Comparison of ENCODE assay signal across 8 cellular contexts in the genomic region with DNA sequence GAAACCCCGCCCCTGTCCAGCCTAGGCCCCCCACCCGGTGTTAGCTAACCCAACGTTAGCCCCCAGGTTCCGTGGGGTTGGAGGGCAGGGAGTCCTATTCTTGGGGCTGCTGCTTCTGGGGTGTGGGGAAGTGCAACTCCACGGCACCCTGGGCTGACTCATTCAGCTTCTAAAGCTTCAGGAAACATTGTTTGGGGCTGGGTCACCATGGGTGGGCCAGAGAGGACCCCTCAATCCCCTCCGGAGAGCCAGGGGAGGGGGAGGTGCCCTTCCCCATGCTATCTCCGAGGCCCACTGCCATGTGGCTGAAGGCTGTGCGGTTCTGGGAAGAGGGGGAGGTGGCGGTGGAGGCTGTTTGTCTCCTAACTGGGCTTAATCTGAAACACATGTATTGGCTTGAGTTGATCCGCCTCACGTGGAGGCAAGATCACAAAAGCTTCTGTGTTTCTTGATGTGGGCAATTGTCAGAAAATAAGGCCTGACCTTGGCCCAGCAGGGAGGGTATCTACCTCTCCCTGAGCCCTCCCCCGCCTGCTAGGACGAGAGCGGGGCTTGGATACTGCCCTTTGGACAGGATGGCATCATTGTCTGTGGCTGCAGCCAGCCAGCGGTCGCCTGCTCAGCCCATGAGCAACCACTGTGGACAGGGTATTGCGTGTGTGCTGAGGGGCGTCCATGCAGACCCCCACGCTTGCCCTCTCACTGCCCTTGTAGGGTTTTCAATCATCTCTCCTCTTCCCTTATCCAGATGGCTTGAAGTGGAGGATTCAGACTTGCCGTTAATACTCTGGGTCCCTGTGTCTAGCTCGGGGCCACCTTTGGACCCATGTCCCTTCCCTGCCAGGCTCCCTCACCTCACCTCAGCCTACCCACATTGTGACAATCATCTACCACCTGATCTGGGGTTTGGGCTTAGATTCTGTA. TPM values are rescaled to one million over a fixed set of nuclear protein-coding genes. Genes with fewer than 3 reads are reported as not detected.
DNase-seq lines count a peak whose midpoint lies in the region; ATAC-seq and TF ChIP-seq lines count a peak whose summit lies in the region.

No MANE protein-coding gene starts in this region.

- CTCF ChIA-PET in activated CD4-positive, alpha-beta memory T cell treated with anti-CD3 and anti-CD28 coated beads, Interleukin-2, amount 10 ng/mL, durations not matched to agents 7 days and 5 days (lab: Charles Lee): interaction anchor here (0.6 to 5.8 kb wide), 5 partner anchors 11 to 515 kb away, joined by 3 to 44 read pairs (median 3); no protein-coding TSS in a partner anchor
- CTCF ChIA-PET in activated CD4-positive, alpha-beta memory T cell treated with anti-CD3 and anti-CD28 coated beads for 36 hours (lab: Charles Lee): interaction anchor here (1.8 kb wide), 1 partner anchor 43 kb away, joined by 7 read pairs; no protein-coding TSS in a partner anchor

- no peaks in the 10 kb centered on the region for H3K9me3 Mint-ChIP-seq in activated CD4-positive, alpha-beta memory T cell treated with anti-CD3 and anti-CD28 coated beads, Interleukin-2, amount 10 ng/mL, durations not matched to agents 7 days and 5 days
- H3K9me3 Mint-ChIP-seq in activated CD4-positive, alpha-beta memory T cell treated with anti-CD3 and anti-CD28 coated beads for 36 hours: no peaks in the 10 kb centered on the region
- no peaks in the 10 kb centered on the region for H3K9me3 Mint-ChIP-seq in activated T-cell treated with anti-CD3 and anti-CD28 coated beads, Interleukin-2, amount 50 U/mL, for 72 hours

- no peak for DNase-seq in activated CD4-positive, alpha-beta memory T cell treated with anti-CD3 and anti-CD28 coated beads, Interleukin-2, amount 10 ng/mL, durations not matched to agents 7 days and 5 days
- DNase-seq in activated CD4-positive, alpha-beta memory T cell treated with anti-CD3 and anti-CD28 coated beads for 36 hours: no peak
- DNase-seq in activated T-cell treated with anti-CD3 and anti-CD28 coated beads, Interleukin-2, amount 50 U/mL, for 72 hours: no peak
- peak in 3 of 5 donors; percentile 52 to 77 (median 64) for DNase-seq in heart left ventricle
- DNase-seq in skeletal muscle cell (ENCODE audit: low read depth): peak; percentile 52
- no peak for DNase-seq in mesendoderm
- DNase-seq in DMS114 treated with DMSO at 0.1 percent for 48 hours (lab: John Stamatoyannopoulos, UW; ENCODE audit: unreplicated experiment): no peak
- DNase-seq in occipital lobe (lab: John Stamatoyannopoulos, UW): no peak

- peaks cover 31% of the 10 kb centered on the region for H3K4me1 Mint-ChIP-seq in activated CD4-positive, alpha-beta memory T cell treated with anti-CD3 and anti-CD28 coated beads, Interleukin-2, amount 10 ng/mL, durations not matched to agents 7 days and 5 days
- H3K4me1 Mint-ChIP-seq in activated CD4-positive, alpha-beta memory T cell treated with anti-CD3 and anti-CD28 coated beads for 36 hours (ENCODE audit: low read depth): peaks cover 24% of the 10 kb centered on the region
- peaks cover 34% of the 10 kb centered on the region for H3K4me1 Mint-ChIP-seq in activated T-cell treated with anti-CD3 and anti-CD28 coated beads, Interleukin-2, amount 50 U/mL, for 72 hours (ENCODE audit: low read depth)

- intact Hi-C loops in activated CD4-positive, alpha-beta memory T cell treated with anti-CD3 and anti-CD28 coated beads for 36 hours (cut with micrococcal nuclease): no loop called here
- intact Hi-C loops in heart left ventricle (cut with DNase I): no loop called here

- H3K36me3 Mint-ChIP-seq in activated CD4-positive, alpha-beta memory T cell treated with anti-CD3 and anti-CD28 coated beads, Interleukin-2, amount 10 ng/mL, durations not matched to agents 7 days and 5 days (ENCODE audit: low read depth): peaks cover 2% of the 10 kb centered on the region
- H3K36me3 Mint-ChIP-seq in activated CD4-positive, alpha-beta memory T cell treated with anti-CD3 and anti-CD28 coated beads for 36 hours: no peaks in the 10 kb centered on the region
- H3K36me3 Mint-ChIP-seq in activated T-cell treated with anti-CD3 and anti-CD28 coated beads, Interleukin-2, amount 50 U/mL, for 72 hours (ENCODE audit: insufficient read depth in 2 of 2): no peaks in the 10 kb centered on the region

- H3K23ac ChIP-seq in mesendoderm (ENCODE audit: low read length): no peak overlapping the region

- peaks cover 0 to 61% (median 11%) of the 10 kb centered on the region in 12 donors for H3K4me1 ChIP-seq in heart left ventricle
- H3K4me1 ChIP-seq in mesendoderm (ENCODE audit: control insufficient read depth, low read depth, low read length): peaks cover 4% of the 10 kb centered on the region

- H3K4me3 ChIP-seq in heart left ventricle: peak overlapping the region in 11 of 12 donors; percentile 21 to 68 (median 53)
- peak overlapping the region; percentile 71 for H3K4me3 ChIP-seq in skeletal muscle cell (ENCODE audit: low read depth, low read length)
- no peak overlapping the region for H3K4me3 ChIP-seq in mesendoderm (ENCODE audit: low read length)

- H3K4me2 ChIP-seq in mesendoderm (ENCODE audit: low read length): no peak overlapping the region

- H3K4ac ChIP-seq in mesendoderm (ENCODE audit: low read depth, low read length): no peak overlapping the region

- H3K27ac ChIP-seq in heart left ventricle (peak overlapping the region; percentile 52 to 89 (median 82)), mesendoderm (ENCODE audit: low read depth, low read length) (no peak overlapping the region)

- peak; percentile 31 to 42 for ATAC-seq in activated T-cell treated with anti-CD3 and anti-CD28 coated beads, Interleukin-2, amount 50 U/mL, for 72 hours (replicated peaks in 1 of 2)
- ATAC-seq in heart left ventricle: peak; percentile 19 to 60 (median 49)

- H3K36me3 ChIP-seq in heart left ventricle: peaks cover 0 to 11% (median 0%) of the 10 kb centered on the region in 9 donors
- H3K36me3 ChIP-seq in mesendoderm (ENCODE audit: control insufficient read depth, insufficient read depth, low read length): no peaks in the 10 kb centered on the region

- peaks cover 5% of the 10 kb centered on the region for H3K27me3 Mint-ChIP-seq in activated CD4-positive, alpha-beta memory T cell treated with anti-CD3 and anti-CD28 coated beads, Interleukin-2, amount 10 ng/mL, durations not matched to agents 7 days and 5 days
- no peaks in the 10 kb centered on the region for H3K27me3 Mint-ChIP-seq in activated CD4-positive, alpha-beta memory T cell treated with anti-CD3 and anti-CD28 coated beads for 36 hours
- no peaks in the 10 kb centered on the region for H3K27me3 Mint-ChIP-seq in activated T-cell treated with anti-CD3 and anti-CD28 coated beads, Interleukin-2, amount 50 U/mL, for 72 hours (ENCODE audit: low read depth)

- no peak overlapping the region for H3K18ac ChIP-seq in mesendoderm (ENCODE audit: low read length)

- no peak overlapping the region for H2BK5ac ChIP-seq in mesendoderm (ENCODE audit: low read length)

- H3K79me1 ChIP-seq in mesendoderm (ENCODE audit: low read length): no peaks in the 10 kb centered on the region

- H4K8ac ChIP-seq in mesendoderm (ENCODE audit: low read depth, low read length): no peak overlapping the region

- POLR2A ChIA-PET in activated CD4-positive, alpha-beta memory T cell treated with anti-CD3 and anti-CD28 coated beads, Interleukin-2, amount 10 ng/mL, durations not matched to agents 7 days and 5 days (lab: Charles Lee): interaction anchor here (1.0 to 4.4 kb wide), 8 partner anchors 10 to 67 kb away, joined by 3 to 35 read pairs (median 6); a partner anchor contains a TSS
- POLR2A ChIA-PET in activated CD4-positive, alpha-beta memory T cell treated with anti-CD3 and anti-CD28 coated beads for 36 hours (lab: Charles Lee): no interaction called here

- H3K27me3 ChIP-seq in heart left ventricle: no peaks in the 10 kb centered on the region
- no peaks in the 10 kb centered on the region for H3K27me3 ChIP-seq in mesendoderm (ENCODE audit: insufficient read depth, low read length, poor library complexity)

- WGBS in heart left ventricle, 4 donors: 66 to 74% (median 67%) methylated on average over 15 to 21 of the region's 21 CpGs
- no CpG with 5 or more reads among the region's 21 CpGs for WGBS in mesendoderm (ENCODE audit: extremely low coverage, insufficient coverage, low lambda C conversion rate)

- H3K4me3 Mint-ChIP-seq in activated CD4-positive, alpha-beta memory T cell treated with anti-CD3 and anti-CD28 coated beads, Interleukin-2, amount 10 ng/mL, durations not matched to agents 7 days and 5 days: no peak overlapping the region
- H3K4me3 Mint-ChIP-seq in activated CD4-positive, alpha-beta memory T cell treated with anti-CD3 and anti-CD28 coated beads for 36 hours: no peak overlapping the region
- H3K4me3 Mint-ChIP-seq in activated T-cell treated with anti-CD3 and anti-CD28 coated beads, Interleukin-2, amount 50 U/mL, for 72 hours: peak overlapping the region in 1 of 2 donors; percentile 45

- no peak overlapping the region for H3K9ac ChIP-seq in mesendoderm (ENCODE audit: low read length)

- peak overlapping the region; percentile 89 for H3K27ac Mint-ChIP-seq in activated CD4-positive, alpha-beta memory T cell treated with anti-CD3 and anti-CD28 coated beads, Interleukin-2, amount 10 ng/mL, durations not matched to agents 7 days and 5 days
- H3K27ac Mint-ChIP-seq in activated CD4-positive, alpha-beta memory T cell treated with anti-CD3 and anti-CD28 coated beads for 36 hours: no peak overlapping the region
- no peak overlapping the region for H3K27ac Mint-ChIP-seq in activated T-cell treated with anti-CD3 and anti-CD28 coated beads, Interleukin-2, amount 50 U/mL, for 72 hours

- no peak overlapping the region for H3K56ac ChIP-seq in mesendoderm (ENCODE audit: low read length)

- H2AK5ac ChIP-seq in mesendoderm (ENCODE audit: low read length): no peak overlapping the region

- H4K5ac ChIP-seq in mesendoderm (ENCODE audit: low read length): no peak overlapping the region

- no peaks in the 10 kb centered on the region for H3K79me2 ChIP-seq in mesendoderm (ENCODE audit: control insufficient read depth, insufficient read depth, low read length)

- TF ChIP-seq CTCF in heart left ventricle (IDR thresholded peaks at IDR 0.05): no peak

- H2BK120ac ChIP-seq in mesendoderm (ENCODE audit: low read depth, low read length): no peak overlapping the region

- H2BK15ac ChIP-seq in mesendoderm (replicated peaks; ENCODE audit: low read depth): no peak overlapping the region

- TF ChIP-seq POLR2A in heart left ventricle (IDR thresholded peaks at IDR 0.05): no peak

- no peaks in the 10 kb centered on the region for H3K9me3 ChIP-seq in heart left ventricle

RNA-seq across cellular contexts. Expression of a gene that starts 1.3 kb away (rescaled TPM):
- not detected for total RNA-seq in activated CD4-positive, alpha-beta memory T cell treated with anti-CD3 and anti-CD28 coated beads, Interleukin-2, amount 10 ng/mL, durations not matched to agents 7 days and 5 days
- total RNA-seq in activated CD4-positive, alpha-beta memory T cell treated with anti-CD3 and anti-CD28 coated beads for 36 hours: under 1 TPM in 1 of 2 experiments, not detected in 1; 0.29 TPM
- 1 to 10 TPM in 1 of 2 donors, not detected in 1; 2.2 TPM for total RNA-seq in activated T-cell treated with anti-CD3 and anti-CD28 coated beads, Interleukin-2, amount 50 U/mL, for 72 hours
- total RNA-seq in heart left ventricle (100 to 1,000 TPM in 5 of 9 donors, 10 to 100 TPM in 4; 67.5 to 460 (median 103) TPM), occipital lobe (5.8 TPM)
- polyA plus RNA-seq in heart left ventricle: 100 to 1,000 TPM; 101 to 125 TPM
- 18.6 TPM for polyA plus RNA-seq in mesendoderm (2013, experiment 1 of 2)
- 19.8 TPM for polyA plus RNA-seq in mesendoderm (2013, experiment 2 of 2)

RNA-seq across cellular contexts. Expression of a gene that starts 20.5 kb away (rescaled TPM):
- under 1 TPM; 0.23 to 0.55 TPM for total RNA-seq in activated CD4-positive, alpha-beta memory T cell treated with anti-CD3 and anti-CD28 coated beads, Interleukin-2, amount 10 ng/mL, durations not matched to agents 7 days and 5 days
- not detected for total RNA-seq in activated CD4-positive, alpha-beta memory T cell treated with anti-CD3 and anti-CD28 coated beads for 36 hours
- total RNA-seq in activated T-cell treated with anti-CD3 and anti-CD28 coated beads, Interleukin-2, amount 50 U/mL, for 72 hours: 1 to 10 TPM in 1 of 2 donors, under 1 TPM in 1; 0.89 to 1.6 TPM
- total RNA-seq in heart left ventricle (1 to 10 TPM in 2 of 9 donors, under 1 TPM in 6, not detected in 1; 0.25 to 1.8 (median 0.77) TPM), occipital lobe (0.16 TPM)
- polyA plus RNA-seq in heart left ventricle: 1 to 10 TPM in 1 of 2 donors, under 1 TPM in 1; 0.65 to 1.4 TPM
- 0.34 TPM for polyA plus RNA-seq in mesendoderm (2013, experiment 1 of 2)
- 0.31 TPM for polyA plus RNA-seq in mesendoderm (2013, experiment 2 of 2)

RNA-seq across cellular contexts. Expression of a gene that starts 38.7 kb away (rescaled TPM):
- total RNA-seq in activated CD4-positive, alpha-beta memory T cell treated with anti-CD3 and anti-CD28 coated beads, Interleukin-2, amount 10 ng/mL, durations not matched to agents 7 days and 5 days: 10 to 100 TPM; 33.3 to 35.1 TPM
- 1 to 10 TPM; 6.3 to 7.3 TPM for total RNA-seq in activated CD4-positive, alpha-beta memory T cell treated with anti-CD3 and anti-CD28 coated beads for 36 hours
- total RNA-seq in activated T-cell treated with anti-CD3 and anti-CD28 coated beads, Interleukin-2, amount 50 U/mL, for 72 hours: 10 to 100 TPM in 1 of 2 donors, 1 to 10 TPM in 1; 9.4 to 11.2 TPM
- total RNA-seq in heart left ventricle: 10 to 100 TPM in 4 of 9 donors, 1 to 10 TPM in 5; 7.2 to 29.0 (median 9.3) TPM
- polyA plus RNA-seq in heart left ventricle: 10 to 100 TPM in 1 of 2 donors, 1 to 10 TPM in 1; 9.1 to 12.5 TPM
- 6.6 TPM for polyA plus RNA-seq in mesendoderm (2013, experiment 1 of 2)
- 5.6 TPM for polyA plus RNA-seq in mesendoderm (2013, experiment 2 of 2)
- total RNA-seq in occipital lobe: 10.8 TPM

RNA-seq across cellular contexts. Expression of a gene that starts 53.0 kb away (rescaled TPM):
- under 1 TPM; 0.65 to 0.75 TPM for total RNA-seq in activated CD4-positive, alpha-beta memory T cell treated with anti-CD3 and anti-CD28 coated beads, Interleukin-2, amount 10 ng/mL, durations not matched to agents 7 days and 5 days
- under 1 TPM; 0.85 to 0.86 TPM for total RNA-seq in activated CD4-positive, alpha-beta memory T cell treated with anti-CD3 and anti-CD28 coated beads for 36 hours
- total RNA-seq in activated T-cell treated with anti-CD3 and anti-CD28 coated beads, Interleukin-2, amount 50 U/mL, for 72 hours: 1 to 10 TPM in 1 of 2 donors, under 1 TPM in 1; 0.70 to 1.8 TPM
- total RNA-seq in heart left ventricle (1 to 10 TPM; 1.5 to 6.1 (median 2.3) TPM), occipital lobe (0.47 TPM)
- 1 to 10 TPM; 1.5 to 3.3 TPM for polyA plus RNA-seq in heart left ventricle
- 0.52 TPM for polyA plus RNA-seq in mesendoderm (2013, experiment 1 of 2)
- polyA plus RNA-seq in mesendoderm (2013, experiment 2 of 2): 0.50 TPM

Comparison
In these comparisons a context has a peak if more than half of its experiments do, and no peak if none do; other contexts are left out.
1. DNase-seq: peak in heart left ventricle (3 of 5) and skeletal muscle cell (single experiment); none in activated CD4-positive, alpha-beta memory T cell treated with anti-CD3 and anti-CD28 coated beads, Interleukin-2, amount 10 ng/mL, durations not matched to agents 7 days and 5 days (single experiment), activated CD4-positive, alpha-beta memory T cell treated with anti-CD3 and anti-CD28 coated beads for 36 hours (single experiment), activated T-cell treated with anti-CD3 and anti-CD28 coated beads, Interleukin-2, amount 50 U/mL, for 72 hours (0 of 2), mesendoderm (single experiment), DMS114 treated with DMSO at 0.1 percent for 48 hours (single experiment) and occipital lobe (single experiment).
2. RNA of a gene that starts 1.3 kb away (total RNA-seq): 67.5 to 460 TPM in heart left ventricle; 5.8 TPM in occipital lobe (single experiment), 2.2 TPM in activated T-cell treated with anti-CD3 and anti-CD28 coated beads, Interleukin-2, amount 50 U/mL, for 72 hours, not detected in activated CD4-positive, alpha-beta memory T cell treated with anti-CD3 and anti-CD28 coated beads, Interleukin-2, amount 10 ng/mL, durations not matched to agents 7 days and 5 days and 0.29 TPM in activated CD4-positive, alpha-beta memory T cell treated with anti-CD3 and anti-CD28 coated beads for 36 hours; every median in the first group is over 10 times any median in the second.